Comparison of ENCODE assay signal across 13 cellular contexts in genomic region chr2:139791330-139791729, GRCh38.
DNase-seq lines count a peak whose midpoint lies in the region.
"Had no signal": no experiment of that assay in that cellular context is flagged by ENCODE, and none has a peak within 500 bp of the region (broad histone marks: within the 10 kb centered on the region; RNA-seq: fewer than 3 reads in every experiment).

No MANE protein-coding gene starts in this region.

- H3K9ac ChIP-seq in SK-N-MC (ENCODE audit: insufficient read length): no peak overlapping the region
- no peak overlapping the region for H3K9ac ChIP-seq in trophoblast cell (ENCODE audit: low read length)
- H3K9ac ChIP-seq: GM23248 had no signal

- no peaks in the 10 kb centered on the region for H3K36me3 Mint-ChIP-seq in activated CD4-positive, alpha-beta T cell treated with anti-CD3 and anti-CD28 coated beads, Interleukin-2, amount 10 ng/mL, durations not matched to agents 24 days and 14 days (ENCODE audit: low read depth)
- H3K36me3 Mint-ChIP-seq: CD4-positive, alpha-beta memory T cell had no signal

- H4K91ac ChIP-seq in trophoblast cell (ENCODE audit: low read depth, low read length): no peak overlapping the region

- H3K9me3 Mint-ChIP-seq in activated CD4-positive, alpha-beta T cell treated with anti-CD3 and anti-CD28 coated beads, Interleukin-2, amount 10 ng/mL, durations not matched to agents 24 days and 14 days: peaks cover 3% of the 10 kb centered on the region

- no peaks in the 10 kb centered on the region for H3K79me1 ChIP-seq in trophoblast cell (ENCODE audit: low read length)

- no peak overlapping the region for H2AK5ac ChIP-seq in trophoblast cell (ENCODE audit: low read length)

- no peak overlapping the region for H2BK12ac ChIP-seq in trophoblast cell (ENCODE audit: low read length)

- no peak overlapping the region for H3K18ac ChIP-seq in trophoblast cell (ENCODE audit: low read length)

- no peaks in the 10 kb centered on the region for H3K79me2 ChIP-seq in trophoblast cell (ENCODE audit: control insufficient read depth, insufficient read depth, low read length, poor library complexity)

- H2AFZ ChIP-seq in trophoblast cell (ENCODE audit: insufficient read depth, low read length, poor library complexity): no peak overlapping the region
- H2AFZ ChIP-seq: GM23248 had no signal

- no peak overlapping the region for H2BK120ac ChIP-seq in trophoblast cell (ENCODE audit: insufficient read depth, low read length, poor library complexity)

- no peak overlapping the region for H3K14ac ChIP-seq in trophoblast cell (ENCODE audit: low read length)

- H3K23ac ChIP-seq in trophoblast cell (ENCODE audit: low read length): no peak overlapping the region

- H3K36me3 ChIP-seq in SK-N-MC (ENCODE audit: insufficient read depth, low read length) (no peaks in the 10 kb centered on the region), trophoblast cell (ENCODE audit: control insufficient read depth in 1 of 2, insufficient read depth in 2 of 2, low read length in 2 of 2) (no peaks in the 10 kb centered on the region)
- H3K36me3 ChIP-seq: BE2C had no signal

- no peak overlapping the region for H3K4me3 Mint-ChIP-seq in activated CD4-positive, alpha-beta T cell treated with anti-CD3 and anti-CD28 coated beads, Interleukin-2, amount 10 ng/mL, durations not matched to agents 24 days and 14 days
- H3K4me3 Mint-ChIP-seq: CD4-positive, alpha-beta memory T cell had no signal

- no peak overlapping the region for H4K12ac ChIP-seq in trophoblast cell (ENCODE audit: low read depth, low read length)

- no peak overlapping the region for H4K8ac ChIP-seq in trophoblast cell (ENCODE audit: low read depth, low read length)

- peak overlapping the region; percentile 22; the same call in 1 of the 2 replicates for H3K4me3 ChIP-seq in SK-N-MC
- no peak overlapping the region for H3K4me3 ChIP-seq in trophoblast cell (ENCODE audit: low read depth, low read length)
- H3K4me3 ChIP-seq: GM23248 had no signal

- no peaks in the 10 kb centered on the region for H3K9me3 ChIP-seq in SK-N-MC (ENCODE audit: low read depth, low read length)
- H3K9me3 ChIP-seq in trophoblast cell (ENCODE audit: insufficient read depth, low read depth, low read length): no peaks in the 10 kb centered on the region
- H3K9me3 ChIP-seq: BE2C had no signal

- intact Hi-C loops in activated CD4-positive, alpha-beta T cell treated with anti-CD3 and anti-CD28 coated beads, Interleukin-2, amount 10 ng/mL, durations not matched to agents 24 days and 14 days (cut with micrococcal nuclease): no loop called here

- H3K27me3 ChIP-seq in trophoblast cell (ENCODE audit: insufficient read depth, low read length): no peaks in the 10 kb centered on the region
- H3K27me3 ChIP-seq: BE2C had no signal

- peak; percentile 16 for DNase-seq in NCI-H82 (lab: John Stamatoyannopoulos, UW)
- no peak for DNase-seq in NCI-H82 treated with DMSO at 0.1 percent for 48 hours (lab: John Stamatoyannopoulos, UW; ENCODE audit: unreplicated experiment)
- DNase-seq in NCI-H1694 treated with DMSO at 0.1 percent for 48 hours (lab: John Stamatoyannopoulos, UW): peak; percentile 80
- peak; percentile 35 for DNase-seq in SK-N-MC (ENCODE audit: low read depth, low spot score)
- peak; percentile 7 for DNase-seq in retina
- DNase-seq in activated CD4-positive, alpha-beta T cell treated with anti-CD3 and anti-CD28 coated beads, Interleukin-2, amount 10 ng/mL, durations not matched to agents 24 days and 14 days: no peak
- no peak for DNase-seq in trophoblast cell
- no peak for DNase-seq in NCI-H2227 treated with DMSO at 0.1 percent for 48 hours (lab: John Stamatoyannopoulos, UW)
- DNase-seq: BE2C; CD4-positive, alpha-beta memory T cell; IMR-90 had no signal

- no peak overlapping the region for H3K4me2 ChIP-seq in trophoblast cell (ENCODE audit: low read length)

- no peak overlapping the region for H3K27ac Mint-ChIP-seq in activated CD4-positive, alpha-beta T cell treated with anti-CD3 and anti-CD28 coated beads, Interleukin-2, amount 10 ng/mL, durations not matched to agents 24 days and 14 days
- H3K27ac Mint-ChIP-seq: CD4-positive, alpha-beta memory T cell had no signal

- no peaks in the 10 kb centered on the region for H3K27me3 Mint-ChIP-seq in activated CD4-positive, alpha-beta T cell treated with anti-CD3 and anti-CD28 coated beads, Interleukin-2, amount 10 ng/mL, durations not matched to agents 24 days and 14 days
- H3K27me3 Mint-ChIP-seq: CD4-positive, alpha-beta memory T cell had no signal

- H3K27ac ChIP-seq in SK-N-MC: peak overlapping the region; percentile 32; the same call in 1 of the 2 replicates
- no peak overlapping the region for H3K27ac ChIP-seq in trophoblast cell (ENCODE audit: low read depth, low read length)
- H3K27ac ChIP-seq: C4-2B, GM23248 had no signal

- no CpG with 5 or more reads among the region's 3 CpGs for WGBS in trophoblast cell (ENCODE audit: extremely low coverage, insufficient coverage, insufficient read length)

- no peak overlapping the region for H2BK5ac ChIP-seq in trophoblast cell (ENCODE audit: low read depth, low read length, poor library complexity)

- no peaks in the 10 kb centered on the region for H3K4me1 Mint-ChIP-seq in activated CD4-positive, alpha-beta T cell treated with anti-CD3 and anti-CD28 coated beads, Interleukin-2, amount 10 ng/mL, durations not matched to agents 24 days and 14 days
- H3K4me1 Mint-ChIP-seq: CD4-positive, alpha-beta memory T cell had no signal

- H3K4ac ChIP-seq in trophoblast cell (ENCODE audit: low read depth, low read length): no peak overlapping the region

- H3K4me1 ChIP-seq in trophoblast cell (ENCODE audit: control insufficient read depth in 1 of 2, insufficient read depth in 2 of 2, low read length in 2 of 2): no peaks in the 10 kb centered on the region
- H3K4me1 ChIP-seq: BE2C had no signal

Comparison
In these comparisons a context has a peak if more than half of its experiments do, and no peak if none do; other contexts are left out.
1. DNase-seq: peak in NCI-H82 (single experiment), NCI-H1694 treated with DMSO at 0.1 percent for 48 hours (single experiment), SK-N-MC (single experiment) and retina (single experiment); none in NCI-H82 treated with DMSO at 0.1 percent for 48 hours (single experiment), activated CD4-positive, alpha-beta T cell treated with anti-CD3 and anti-CD28 coated beads, Interleukin-2, amount 10 ng/mL, durations not matched to agents 24 days and 14 days (single experiment), trophoblast cell (0 of 2) and NCI-H2227 treated with DMSO at 0.1 percent for 48 hours (single experiment).